ENCODE assay signal across 2 cellular contexts in genomic region chr1:207777412-207777811, GRCh38.
TF ChIP-seq lines count a peak whose summit lies in the region.

No MANE protein-coding gene starts in this region.

TF ChIP-seq in HEK293, 187 proteins besides CTCF, POLR2A, EP300 and RAD21 (continued from another document):
- 0 out of 2 replicates have a peak, but pooled peaks have one; percentile 12 for TF ChIP-seq ZNF280D (tag by site-specific recombination; IDR thresholded peaks at IDR 0.05)
TF ChIP-seq in HEK293: peak in this region for 3; not testable (repeated sequence) for 184.

TF ChIP-seq in K562, 482 proteins besides CTCF, POLR2A, EP300 and RAD21 (continued from another document):
- TF ChIP-seq CHAMP1 (IDR thresholded peaks at IDR 0.05) (0 out of 2 replicates have a peak, but pooled peaks have one; percentile 42), KDM1A (IDR thresholded peaks at IDR 0.05) (peak; percentile 45 to 72), BCOR (IDR thresholded peaks at IDR 0.05) (peak; percentile 81), ADNP (tag; IDR thresholded peaks at IDR 0.05) (peak; percentile 37; the same call in 1 of the 2 replicates)
